8 cellular contexts compared by ENCODE assay signal in the genomic region with DNA sequence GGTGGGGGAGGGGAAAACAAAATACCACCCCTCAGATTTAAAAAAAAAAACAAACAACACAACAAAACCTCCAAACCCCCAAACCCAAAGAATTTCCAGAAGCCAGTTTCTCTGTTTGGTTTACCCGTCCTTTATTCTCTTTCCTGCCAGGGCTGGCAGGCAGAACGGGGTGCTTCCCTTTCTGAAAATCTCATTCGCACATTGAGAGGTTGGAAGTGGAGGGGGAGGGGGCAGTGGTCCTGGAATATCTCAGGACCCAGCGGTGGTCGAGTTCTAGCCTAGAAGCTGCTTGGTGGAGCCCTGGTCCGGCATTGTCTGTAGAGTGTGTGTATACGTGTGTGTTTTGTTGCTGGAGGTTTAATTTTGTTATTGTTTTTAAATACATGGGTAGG. TPM values are rescaled to one million over a fixed set of nuclear protein-coding genes. Genes with fewer than 3 reads are reported as not detected.
DNase-seq lines count a peak whose midpoint lies in the region; ATAC-seq and TF ChIP-seq lines count a peak whose summit lies in the region.

No MANE protein-coding gene starts in this region.

- CTCF ChIA-PET in naive thymus-derived CD4-positive, alpha-beta T cell (lab: Charles Lee): no interaction called here

- DNase-seq in ELF-1 (ENCODE audit: low read depth, low spot score) (peak; percentile 49), NB4 (ENCODE audit: low read depth) (no peak), choroid plexus epithelial cell (ENCODE audit: low read depth) (no peak), COR-L47 (lab: John Stamatoyannopoulos, UW) (no peak), SW480 (ENCODE audit: low spot score) (no peak), GM10266 (ENCODE audit: extremely low spot score) (no peak)
- DNase-seq in naive thymus-derived CD4-positive, alpha-beta T cell: no peak
- no peak for DNase-seq in stimulated activated CD4-positive, alpha-beta T cell treated with anti-CD3 and anti-CD28 coated beads, Interleukin-4, amount 100 ng/mL, for 4 hours

- peaks cover 0 to 2% (median 0%) of the 10 kb centered on the region in 11 donors for H3K9me3 Mint-ChIP-seq in naive thymus-derived CD4-positive, alpha-beta T cell

- H3K27me3 Mint-ChIP-seq in naive thymus-derived CD4-positive, alpha-beta T cell: peaks cover 0 to 30% (median 0%) of the 10 kb centered on the region in 5 donors

- intact Hi-C loops in naive thymus-derived CD4-positive, alpha-beta T cell (cut with micrococcal nuclease): loop anchor here (1.0 to 10.0 kb wide), 14 partner anchors 24 to 641 kb away; partner anchors contain the start of genes CENPN (in 2 of the 2), CMC2 (in 2 of the 2), GAN (in 2 of the 2) and C16orf46 (in 1 of the 2)

- no peak for ATAC-seq in naive thymus-derived CD4-positive, alpha-beta T cell

- TF ChIP-seq CTCF in NB4 (IDR thresholded peaks at IDR 0.05; ENCODE audit: low read depth, low read length) (no peak), choroid plexus epithelial cell (conservative IDR thresholded peaks at IDR 0.05; ENCODE audit: low read depth, low read length) (no peak), GM10266 (IDR thresholded peaks at IDR 0.05; ENCODE audit: control insufficient read depth, insufficient read depth, low read depth, missing control alignments) (no peak)

- POLR2A ChIA-PET in naive thymus-derived CD4-positive, alpha-beta T cell (lab: Charles Lee): interaction anchor here (1.0 to 1.6 kb wide), 4 partner anchors 15 to 171 kb away, joined by 3 to 9 read pairs (median 4); no protein-coding TSS in a partner anchor

- peaks cover 26 to 67% (median 62%) of the 10 kb centered on the region in 7 donors for H3K4me1 Mint-ChIP-seq in naive thymus-derived CD4-positive, alpha-beta T cell

- no peak for TF ChIP-seq POLR2A in NB4 (IDR thresholded peaks at IDR 0.05; ENCODE audit: extremely low read depth, insufficient read length)

- H3K4me3 Mint-ChIP-seq in naive thymus-derived CD4-positive, alpha-beta T cell: peak overlapping the region; percentile 84 to 94 (median 90)

- H3K9me3 ChIP-seq in naive thymus-derived CD4-positive, alpha-beta T cell (ENCODE audit: control insufficient read depth in 2 of 3, low read length in 3 of 3): no peaks in the 10 kb centered on the region

- peak overlapping the region; percentile 84 to 96 (median 90) for H3K27ac Mint-ChIP-seq in naive thymus-derived CD4-positive, alpha-beta T cell

- H3K36me3 ChIP-seq in naive thymus-derived CD4-positive, alpha-beta T cell (ENCODE audit: control insufficient read depth in 2 of 3, insufficient read depth in 3 of 3, low read length in 3 of 3): no peaks in the 10 kb centered on the region

- peak overlapping the region; percentile 73 for H3K4me3 ChIP-seq in NB4 (ENCODE audit: low read depth, low read length)
- H3K4me3 ChIP-seq in choroid plexus epithelial cell (ENCODE audit: low read depth, low read length): peak overlapping the region; percentile 67
- H3K4me3 ChIP-seq in naive thymus-derived CD4-positive, alpha-beta T cell (ENCODE audit: low read length): peak overlapping the region; percentile 91

- peaks cover 37 to 42% of the 10 kb centered on the region in 2 donors for H3K4me1 ChIP-seq in naive thymus-derived CD4-positive, alpha-beta T cell (ENCODE audit: control insufficient read depth in 2 of 2, insufficient read depth in 2 of 2, low read length in 2 of 2)

- H3K27me3 ChIP-seq in naive thymus-derived CD4-positive, alpha-beta T cell (ENCODE audit: control insufficient read depth in 2 of 2, insufficient read depth in 2 of 2, low read length in 2 of 2): no peaks in the 10 kb centered on the region

- H3K36me3 Mint-ChIP-seq in naive thymus-derived CD4-positive, alpha-beta T cell: peaks cover 0 to 13% (median 0%) of the 10 kb centered on the region in 5 donors

- peak overlapping the region; percentile 77 for H3K27ac ChIP-seq in naive thymus-derived CD4-positive, alpha-beta T cell (ENCODE audit: low read depth, low read length)

RNA-seq across cellular contexts. Expression of gene CMIP, which starts 1.3 kb away (rescaled TPM):
- total RNA-seq in naive thymus-derived CD4-positive, alpha-beta T cell: 10 to 100 TPM; 28.9 to 75.4 (median 38.2) TPM
- polyA plus RNA-seq in naive thymus-derived CD4-positive, alpha-beta T cell: under 1 TPM; 0.66 to 0.92 TPM
